In genomic region chr15:88300018-88300549, GRCh38 we compare ENCODE assay signal across 2 cellular contexts.
A peak's percentile ranks its signal among the peaks of the same experiment; 100 is the strongest.
TF ChIP-seq lines count a peak whose summit lies in the region.

No MANE protein-coding gene starts in this region.

TF ChIP-seq in GM23338, 12 proteins besides CTCF, POLR2A, EP300 and RAD21:
- TF ChIP-seq ZNF462 (CRISPR knock-in tag; IDR thresholded peaks at IDR 0.05) (no peak), ETS1 (IDR thresholded peaks at IDR 0.05) (no peak), STAT1 (IDR thresholded peaks at IDR 0.05; ENCODE audit: unreplicated experiment) (no peak), POLR2AphosphoS5 (IDR thresholded peaks at IDR 0.05; ENCODE audit: low read depth) (no peak), EZH2phosphoT487 (IDR thresholded peaks at IDR 0.05; ENCODE audit: unreplicated experiment) (no peak), ZNF331 (CRISPR knock-in tag; IDR thresholded peaks at IDR 0.05; ENCODE audit: low read depth) (no peak), ZNF114 (CRISPR knock-in tag; IDR thresholded peaks at IDR 0.05) (no peak), NANOG (IDR thresholded peaks at IDR 0.05; ENCODE audit: borderline replicate concordance) (no peak), REST (IDR thresholded peaks at IDR 0.05; ENCODE audit: unreplicated experiment) (no peak), JUNB (IDR thresholded peaks at IDR 0.05; ENCODE audit: unreplicated experiment) (no peak), CREB1 (CRISPR knock-in tag; IDR thresholded peaks at IDR 0.05; ENCODE audit: low read depth) (no peak), EZH2 (IDR thresholded peaks at IDR 0.05; ENCODE audit: low read depth, unreplicated experiment) (no peak)
TF ChIP-seq in GM23338: peak in this region for 0.

TF ChIP-seq in H1, 55 proteins besides CTCF, POLR2A, EP300 and RAD21:
- TF ChIP-seq MAX (IDR thresholded peaks at IDR 0.05) (peak; percentile 83), E2F6 (IDR thresholded peaks at IDR 0.05) (peak; percentile 66), SRF (IDR thresholded peaks at IDR 0.05; ENCODE audit: low read depth, low read length) (no peak), CBX8 (IDR thresholded peaks at IDR 0.05; ENCODE audit: borderline replicate concordance, low read depth, low read length) (no peak), BACH1 (IDR thresholded peaks at IDR 0.05; ENCODE audit: low read length) (no peak), ZNF274 (IDR thresholded peaks at IDR 0.05; ENCODE audit: borderline replicate concordance, extremely low read depth, low read length) (no peak), ATF3 (IDR thresholded peaks at IDR 0.05; ENCODE audit: insufficient read depth, low read depth, low read length) (no peak), NRF1 (IDR thresholded peaks at IDR 0.05; ENCODE audit: low read depth, low read length) (no peak)
TF ChIP-seq in H1: peak in this region for 2.
